Comparison of ENCODE assay signal across 21 cellular contexts in genomic region chr13:30370146-30370545, GRCh38. TPM values are rescaled to one million over a fixed set of nuclear protein-coding genes. Genes with fewer than 3 reads are reported as not detected.
DNase-seq lines count a peak whose midpoint lies in the region; ATAC-seq, FAIRE-seq and TF ChIP-seq lines count a peak whose summit lies in the region.
"Had no signal": no experiment of that assay in that cellular context is flagged by ENCODE, and none has a peak within 500 bp of the region (broad histone marks: within the 10 kb centered on the region; RNA-seq: fewer than 3 reads in every experiment).

No MANE protein-coding gene starts in this region.

- CTCF ChIA-PET in CD8-positive, alpha-beta memory T cell (lab: Charles Lee) = interaction anchor here (1.5 to 7.1 kb wide), 3 partner anchors 24 to 92 kb away, joined by 4 to 70 read pairs (median 7); partner anchors contain the start of gene KATNAL1
- CTCF ChIA-PET in activated B cell treated with CpG ODN at 0.5 μM for 24 hours (lab: Charles Lee) = interaction anchor here (1.1 to 1.2 kb wide), 2 partner anchors 15 to 67 kb away, joined by 3 to 4 read pairs; no protein-coding TSS in a partner anchor

- peaks cover 0 to 50% (median 12%) of the 10 kb centered on the region in 11 experiments; a peak in 13 of 22 replicates for H3K36me3 ChIP-seq in BLaER1 treated with 17β-estradiol and CSF1 and Interleukin-3, amounts not matched to agents 10 nM and 100 nM
- peaks cover 8% of the 10 kb centered on the region for H3K36me3 ChIP-seq in CD8-positive, alpha-beta memory T cell (ENCODE audit: insufficient read depth, low read length)
- no peaks in the 10 kb centered on the region for H3K36me3 ChIP-seq in MG63
- H3K36me3 ChIP-seq: lower lobe of right lung, ovary, sigmoid colon had no signal

- H3K27ac ChIP-seq in BLaER1 treated with 17β-estradiol and CSF1 and Interleukin-3, amounts not matched to agents 10 nM and 100 nM = peak overlapping the region in 10 of 11 experiments; percentile 7 to 96 (median 92); a peak in 18 of 22 replicates
- no peak overlapping the region for H3K27ac ChIP-seq in CD8-positive, alpha-beta memory T cell (ENCODE audit: low read depth, low read length)
- H3K27ac ChIP-seq: lower lobe of right lung, ovary, sigmoid colon had no signal

- no peak for FAIRE-seq in GM12891 (lab: Jason Lieb, UNC)
- FAIRE-seq: islet of Langerhans had no signal

- peaks cover 13 to 44% (median 19%) of the 10 kb centered on the region in 3 donors for H3K36me3 Mint-ChIP-seq in CD8-positive, alpha-beta memory T cell
- H3K36me3 Mint-ChIP-seq in activated B cell treated with CpG ODN at 0.5 μM for 24 hours (ENCODE audit: low read depth) (peaks cover 42% of the 10 kb centered on the region), immature natural killer cell (peaks cover 29 to 48% (median 40%) of the 10 kb centered on the region in 3 donors)

- peaks cover 67 to 98% (median 96%) of the 10 kb centered on the region in 10 experiments for H3K4me1 ChIP-seq in BLaER1 treated with 17β-estradiol and CSF1 and Interleukin-3, amounts not matched to agents 10 nM and 100 nM
- peaks cover 73% of the 10 kb centered on the region for H3K4me1 ChIP-seq in CD8-positive, alpha-beta memory T cell (ENCODE audit: insufficient read depth, low read length)
- H3K4me1 ChIP-seq: lower lobe of right lung had no signal

- TF ChIP-seq POLR2A in GM12891 (IDR thresholded peaks at IDR 0.05; ENCODE audit: low read depth, low read length) = no peak

- H3K4me2 ChIP-seq in BLaER1 treated with 17β-estradiol and CSF1 and Interleukin-3, amounts not matched to agents 10 nM and 100 nM = peak overlapping the region; percentile 51 to 97 (median 82)

- ATAC-seq in activated B cell treated with CpG ODN at 0.5 μM for 24 hours (ENCODE audit: low read depth) = no peak
- ATAC-seq: heart right ventricle, lower lobe of right lung had no signal

- intact Hi-C loops in activated B cell treated with CpG ODN at 0.5 μM for 24 hours (cut with micrococcal nuclease) = no loop called here

- H3K9me3 Mint-ChIP-seq in CD8-positive, alpha-beta memory T cell = peaks cover 0 to 2% (median 0%) of the 10 kb centered on the region in 5 donors
- H3K9me3 Mint-ChIP-seq in activated B cell treated with CpG ODN at 0.5 μM for 24 hours (no peaks in the 10 kb centered on the region), immature natural killer cell (no peaks in the 10 kb centered on the region)

- peaks cover 0 to 4% (median 0%) of the 10 kb centered on the region in 11 experiments; a peak in 1 of 22 replicates for H3K27me3 ChIP-seq in BLaER1 treated with 17β-estradiol and CSF1 and Interleukin-3, amounts not matched to agents 10 nM and 100 nM
- H3K27me3 ChIP-seq in CD8-positive, alpha-beta memory T cell (ENCODE audit: insufficient read depth, low read length, poor library complexity, severe bottlenecking) = no peaks in the 10 kb centered on the region
- H3K27me3 ChIP-seq in MG63 = no peaks in the 10 kb centered on the region
- H3K27me3 ChIP-seq: heart right ventricle, ovary, sigmoid colon had no signal

- H3K9ac ChIP-seq in BLaER1 treated with 17β-estradiol and CSF1 and Interleukin-3, amounts not matched to agents 10 nM and 100 nM = peak overlapping the region in 8 of 11 experiments; percentile 73 to 86 (median 79); a peak in 16 of 22 replicates

- H3K4me3 Mint-ChIP-seq in CD8-positive, alpha-beta memory T cell = peak overlapping the region in 4 of 7 donors; percentile 23 to 63 (median 30)
- H3K4me3 Mint-ChIP-seq in activated B cell treated with CpG ODN at 0.5 μM for 24 hours (peak overlapping the region; percentile 49), immature natural killer cell (peak overlapping the region in 4 of 5 donors; percentile 2 to 50 (median 20))

- POLR2A ChIA-PET in CD8-positive, alpha-beta memory T cell (lab: Charles Lee) = no interaction called here
- POLR2A ChIA-PET in activated B cell treated with CpG ODN at 0.5 μM for 24 hours (lab: Charles Lee) = interaction anchor here (0.7 to 9.5 kb wide), 7 partner anchors 15 to 96 kb away, joined by 3 to 199 read pairs (median 17); partner anchors contain the start of genes HMGB1 and KATNAL1

- peaks cover 69 to 88% (median 81%) of the 10 kb centered on the region in 3 donors for H3K4me1 Mint-ChIP-seq in CD8-positive, alpha-beta memory T cell
- H3K4me1 Mint-ChIP-seq in activated B cell treated with CpG ODN at 0.5 μM for 24 hours = peaks cover 83% of the 10 kb centered on the region
- H3K4me1 Mint-ChIP-seq in immature natural killer cell = peaks cover 55% of the 10 kb centered on the region in 2 donors

- H3K27ac Mint-ChIP-seq in CD8-positive, alpha-beta memory T cell = peak overlapping the region; percentile 83 to 98 (median 96)
- H3K27ac Mint-ChIP-seq in activated B cell treated with CpG ODN at 0.5 μM for 24 hours (peak overlapping the region; percentile 81), immature natural killer cell (peak overlapping the region; percentile 30 to 96 (median 76))

- no peak for DNase-seq in CD8-positive, alpha-beta memory T cell
- DNase-seq in activated B cell treated with CpG ODN at 0.5 μM for 24 hours = no peak
- no peak for DNase-seq in immature natural killer cell
- no peak for DNase-seq in hypothalamus (lab: John Stamatoyannopoulos, UW)
- DNase-seq in GM12891 (ENCODE audit: insufficient read length, low spot score) = no peak
- DNase-seq in MG63 = no peak
- DNase-seq: activated CD4-positive, alpha-beta T cell treated with anti-CD3 and anti-CD28 coated beads, Interleukin-2, amount 50 U/mL, for 48 hours; activated gamma-delta T cell; DMS 273 treated with DMSO at 0.1 percent for 48 hours; GF-D8; heart right ventricle; lower lobe of right lung; NCI-H1436; NCI-H2171; ovary; sigmoid colon; stimulated activated CD4-positive, alpha-beta T cell treated with anti-CD3 and anti-CD28 coated beads, Interleukin-2, amount 100 ng/mL, for 24 hours had no signal

- no peaks in the 10 kb centered on the region; a peak in 1 of 22 replicates for H4K20me1 ChIP-seq in BLaER1 treated with 17β-estradiol and CSF1 and Interleukin-3, amounts not matched to agents 10 nM and 100 nM

- H3K4me3 ChIP-seq in BLaER1 treated with 17β-estradiol and CSF1 and Interleukin-3, amounts not matched to agents 10 nM and 100 nM = peak overlapping the region in 5 of 10 experiments; percentile 10 to 19 (median 16); a peak in 3 of 20 replicates
- H3K4me3 ChIP-seq in CD8-positive, alpha-beta memory T cell (ENCODE audit: low read length) = no peak overlapping the region
- H3K4me3 ChIP-seq in MG63 = no peak overlapping the region
- H3K4me3 ChIP-seq: heart right ventricle, lower lobe of right lung, ovary, sigmoid colon had no signal

- no peak for TF ChIP-seq CTCF in activated B cell treated with CpG ODN at 0.5 μM for 24 hours (IDR thresholded peaks at IDR 0.05)

- peaks cover 0 to 4% (median 0%) of the 10 kb centered on the region in 11 experiments; a peak in 2 of 22 replicates for H3K9me3 ChIP-seq in BLaER1 treated with 17β-estradiol and CSF1 and Interleukin-3, amounts not matched to agents 10 nM and 100 nM (replicated peaks in 1 of 11)
- H3K9me3 ChIP-seq in CD8-positive, alpha-beta memory T cell (ENCODE audit: low read length) = no peaks in the 10 kb centered on the region
- H3K9me3 ChIP-seq in MG63 = no peaks in the 10 kb centered on the region
- H3K9me3 ChIP-seq: heart right ventricle, lower lobe of right lung, ovary, sigmoid colon had no signal

- H3K27me3 Mint-ChIP-seq in CD8-positive, alpha-beta memory T cell = peaks cover 0 to 3% of the 10 kb centered on the region in 2 donors
- H3K27me3 Mint-ChIP-seq in activated B cell treated with CpG ODN at 0.5 μM for 24 hours (no peaks in the 10 kb centered on the region), immature natural killer cell (ENCODE audit: low read depth in 3 of 3) (peaks cover 9 to 22% (median 15%) of the 10 kb centered on the region in 3 donors)

TF ChIP-seq in GM12891, 5 proteins besides CTCF, POLR2A, EP300 and RAD21:
- TF ChIP-seq POU2F2 (IDR thresholded peaks at IDR 0.05; ENCODE audit: low read depth, low read length) = no peak
- no peak for TF ChIP-seq TAF1 (IDR thresholded peaks at IDR 0.05; ENCODE audit: low read depth, low read length)
- TF ChIP-seq SPI1 (IDR thresholded peaks at IDR 0.05; ENCODE audit: low read depth, low read length) = no peak
- no peak for TF ChIP-seq PAX5 (IDR thresholded peaks at IDR 0.05; ENCODE audit: insufficient read depth, low read length, severe bottlenecking)
- TF ChIP-seq POLR2AphosphoS5 (IDR thresholded peaks at IDR 0.05; ENCODE audit: low read depth, low read length) = no peak

RNA-seq across cellular contexts. Expression of gene UBE2L5, which starts 52.1 kb away (rescaled TPM):
- not detected for total RNA-seq in CD8-positive, alpha-beta memory T cell
- polyA plus RNA-seq in CD8-positive, alpha-beta memory T cell = not detected
- total RNA-seq in activated B cell treated with CpG ODN at 0.5 μM for 24 hours = 0.24 and 0.42 TPM in 2 replicates
- polyA plus RNA-seq in immature natural killer cell = not detected
- 0.19 TPM for polyA plus RNA-seq in GM12891 (2012; ENCODE audit: low read depth, missing spikeins)
- total RNA-seq in MG63 (2014; rRNA removed; shearing (Covaris generic); ENCODE audit: low replicate concordance) = not detected in 2 replicates
- total RNA-seq: LHCN-M2, lower lobe of right lung, SK-MEL-5 had no signal
